9 cellular contexts compared by ENCODE assay signal in the genomic region with DNA sequence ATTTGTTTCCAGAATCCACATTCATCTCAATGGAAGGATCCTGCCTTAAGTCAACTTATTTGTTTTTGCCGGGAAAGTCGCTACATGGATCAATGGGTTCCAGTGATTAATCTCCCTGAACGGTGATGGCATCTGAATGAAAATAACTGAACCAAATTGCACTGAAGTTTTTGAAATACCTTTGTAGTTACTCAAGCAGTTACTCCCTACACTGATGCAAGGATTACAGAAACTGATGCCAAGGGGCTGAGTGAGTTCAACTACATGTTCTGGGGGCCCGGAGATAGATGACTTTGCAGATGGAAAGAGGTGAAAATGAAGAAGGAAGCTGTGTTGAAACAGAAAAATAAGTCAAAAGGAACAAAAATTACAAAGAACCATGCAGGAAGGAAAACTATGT. TPM values are rescaled to one million over a fixed set of nuclear protein-coding genes. Genes with fewer than 3 reads are reported as not detected.
DNase-seq lines count a peak whose midpoint lies in the region; FAIRE-seq and TF ChIP-seq lines count a peak whose summit lies in the region.
"Had no signal": no experiment of that assay in that cellular context is flagged by ENCODE, and none has a peak within 500 bp of the region (broad histone marks: within the 10 kb centered on the region; RNA-seq: fewer than 3 reads in every experiment).

No MANE protein-coding gene starts in this region.

- peaks cover 41% of the 10 kb centered on the region for H3K4me1 Mint-ChIP-seq in activated T-cell treated with anti-CD3 and anti-CD28 coated beads, Interleukin-2, amount 50 U/mL, for 24 hours (ENCODE audit: low read depth)

- peaks cover 41% of the 10 kb centered on the region for H3K36me3 Mint-ChIP-seq in activated T-cell treated with anti-CD3 and anti-CD28 coated beads, Interleukin-2, amount 50 U/mL, for 24 hours (ENCODE audit: low read depth)

- no peaks in the 10 kb centered on the region for H3K27me3 Mint-ChIP-seq in activated T-cell treated with anti-CD3 and anti-CD28 coated beads, Interleukin-2, amount 50 U/mL, for 24 hours

- peak overlapping the region; percentile 5 for H3K4me3 Mint-ChIP-seq in activated T-cell treated with anti-CD3 and anti-CD28 coated beads, Interleukin-2, amount 50 U/mL, for 24 hours

- no peak for FAIRE-seq in D721Med (lab: Jason Lieb, UNC)

- H3K27ac Mint-ChIP-seq in activated T-cell treated with anti-CD3 and anti-CD28 coated beads, Interleukin-2, amount 50 U/mL, for 24 hours, result no peak overlapping the region

- H3K4me1 ChIP-seq in SJCRH30, result peaks cover 25% of the 10 kb centered on the region

- H3K4me3 ChIP-seq in SJCRH30, result peak overlapping the region; percentile 77

- no peaks in the 10 kb centered on the region for H3K27me3 ChIP-seq in SJCRH30

- H3K27ac ChIP-seq in SJCRH30, result peak overlapping the region; percentile 99

- H3K9me3 Mint-ChIP-seq in activated T-cell treated with anti-CD3 and anti-CD28 coated beads, Interleukin-2, amount 50 U/mL, for 24 hours, result no peaks in the 10 kb centered on the region

- no peak for DNase-seq in activated T-cell treated with anti-CD3 and anti-CD28 coated beads, Interleukin-2, amount 50 U/mL, for 24 hours
- no peak for DNase-seq in activated T-cell treated with anti-CD3 and anti-CD28 coated beads, Interleukin-2, amount 50 U/mL, for 1 hour
- peak in 1 of 2 experiments; percentile 34 for DNase-seq in SJCRH30
- DNase-seq in erythroblast (lab: John Stamatoyannopoulos, UW), result peak; percentile 89 to 94
- peak; percentile 44 for DNase-seq in stromal cell of bone marrow (ENCODE audit: low read depth)
- no peak for DNase-seq in NCI-H2029 (lab: John Stamatoyannopoulos, UW)
- no peak for DNase-seq in D721Med (ENCODE audit: insufficient read length, low spot score)
- DNase-seq in retina, result no peak
- DNase-seq: DMS53 had no signal

- no peaks in the 10 kb centered on the region for H3K9me3 ChIP-seq in SJCRH30 (replicated peaks)

- TF ChIP-seq POLR2A in erythroblast (IDR thresholded peaks at IDR 0.05; ENCODE audit: low read length), result no peak

- TF ChIP-seq CTCF in D721Med (IDR thresholded peaks at IDR 0.05; ENCODE audit: insufficient read depth, missing control alignments), result no peak

- peaks cover 50% of the 10 kb centered on the region for H3K36me3 ChIP-seq in SJCRH30

RNA-seq across cellular contexts. Expression of gene GADD45A, which starts 2.6 kb away (rescaled TPM):
- total RNA-seq in SJCRH30 (2014; rRNA removed; shearing (Covaris generic)), result 103 and 126 TPM in 2 replicates

Comparison
In these comparisons a context has a peak if more than half of its experiments do, and no peak if none do; other contexts are left out.
1. DNase-seq: peak in erythroblast (2 of 2) and stromal cell of bone marrow (single experiment); none in activated T-cell treated with anti-CD3 and anti-CD28 coated beads, Interleukin-2, amount 50 U/mL, for 24 hours (single experiment), activated T-cell treated with anti-CD3 and anti-CD28 coated beads, Interleukin-2, amount 50 U/mL, for 1 hour (single experiment), NCI-H2029 (single experiment), D721Med (single experiment) and retina (single experiment).